Comparison of ENCODE assay signal across 9 cellular contexts in the genomic region with DNA sequence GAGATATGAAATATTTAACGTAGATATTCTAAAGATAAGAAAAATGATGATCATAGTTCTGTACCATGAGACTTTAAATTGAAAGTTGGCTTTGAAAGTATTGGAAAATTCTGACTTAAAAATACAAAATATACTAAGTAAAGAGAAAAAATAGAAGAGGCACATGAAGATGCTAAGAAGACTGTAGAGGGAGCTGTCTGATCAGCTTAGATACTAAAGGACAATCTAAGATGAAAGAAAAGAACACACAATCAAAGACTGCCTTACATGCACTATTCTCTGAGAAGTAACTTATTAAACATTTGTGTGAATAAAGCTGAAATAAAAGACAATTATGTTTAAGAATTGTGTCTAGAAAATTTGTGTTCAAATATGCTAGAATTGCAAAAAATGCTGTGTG. TPM values are rescaled to one million over a fixed set of nuclear protein-coding genes. Genes with fewer than 3 reads are reported as not detected.
DNase-seq lines count a peak whose midpoint lies in the region; ATAC-seq and TF ChIP-seq lines count a peak whose summit lies in the region.
"Had no signal": no experiment of that assay in that cellular context is flagged by ENCODE, and none has a peak within 500 bp of the region (broad histone marks: within the 10 kb centered on the region; RNA-seq: fewer than 3 reads in every experiment).

No MANE protein-coding gene starts in this region.

- H2BK12ac ChIP-seq in mesenchymal stem cell (ENCODE audit: low read length in 2 of 2): no peak overlapping the region

- WGBS in mesenchymal stem cell: no CpG with 5 or more reads among the region's 1 CpG

- H4K91ac ChIP-seq in mesenchymal stem cell (ENCODE audit: low read length): no peak overlapping the region

- no peak overlapping the region for H2AFZ ChIP-seq in mesenchymal stem cell (ENCODE audit: low read depth, low read length)

- H2BK15ac ChIP-seq in mesenchymal stem cell (ENCODE audit: low read depth, poor library complexity, severe bottlenecking): no peak overlapping the region

- H2BK120ac ChIP-seq in mesenchymal stem cell (ENCODE audit: low read depth, low read length): no peak overlapping the region

- in situ Hi-C loops in brain microvascular endothelial cell (cut with HindIII; ENCODE audit: low pct_ligation_motif_present, low sequenced_read_pairs): no loop called here

- H3K14ac ChIP-seq in mesenchymal stem cell (ENCODE audit: low read length in 2 of 2): no peak overlapping the region

- H3K27me3 Mint-ChIP-seq in immature natural killer cell (ENCODE audit: low read depth in 3 of 3): peaks cover 0 to 1% (median 0%) of the 10 kb centered on the region in 3 donors

- no peaks in the 10 kb centered on the region for H3K4me1 Mint-ChIP-seq in immature natural killer cell
- H3K4me1 Mint-ChIP-seq: activated CD4-positive, alpha-beta T cell treated with anti-CD3 and anti-CD28 coated beads, Interleukin-2, amount 10 ng/mL, durations not matched to agents 7 days and 5 days had no signal

- ATAC-seq in omental fat pad (ENCODE audit: low FRiP score) (no peak), GM18867 (IDR thresholded peaks at IDR 0.05; ENCODE audit: unreplicated experiment) (no peak), GM19452 (IDR thresholded peaks at IDR 0.05; ENCODE audit: unreplicated experiment) (no peak)

- no peak overlapping the region for H4K8ac ChIP-seq in mesenchymal stem cell (ENCODE audit: low read length)

- H3K27me3 ChIP-seq in brain microvascular endothelial cell (replicated peaks) (no peaks in the 10 kb centered on the region), mesenchymal stem cell (ENCODE audit: control insufficient read depth in 1 of 2, insufficient read depth in 1 of 2, low read length in 2 of 2) (no peaks in the 10 kb centered on the region)

- H3K4me3 ChIP-seq in brain microvascular endothelial cell (ENCODE audit: low read depth, low read length): no peak overlapping the region
- no peak overlapping the region for H3K4me3 ChIP-seq in mesenchymal stem cell (ENCODE audit: insufficient read depth in 1 of 2, low read depth in 1 of 2, low read length in 2 of 2)

- H3K9me3 ChIP-seq in mesenchymal stem cell (ENCODE audit: control insufficient read depth, low read length): no peaks in the 10 kb centered on the region

- H3K36me3 ChIP-seq in brain microvascular endothelial cell (replicated peaks) (no peaks in the 10 kb centered on the region), mesenchymal stem cell (ENCODE audit: control insufficient read depth in 1 of 2, insufficient read depth in 2 of 2, low read depth in 1 of 2, low read length in 2 of 2) (no peaks in the 10 kb centered on the region)

- H3K4me2 ChIP-seq in mesenchymal stem cell (ENCODE audit: low read length, poor library complexity, severe bottlenecking): no peak overlapping the region

- peak overlapping the region; percentile 44 for H2BK5ac ChIP-seq in mesenchymal stem cell (ENCODE audit: low read depth, low read length, poor library complexity, severe bottlenecking)

- TF ChIP-seq CTCF in brain microvascular endothelial cell (IDR thresholded peaks at IDR 0.05; ENCODE audit: low read depth, low read length, missing control alignments): peak; percentile 26
- TF ChIP-seq CTCF in omental fat pad (IDR thresholded peaks at IDR 0.05): no peak

- DNase-seq in DMS53 (lab: John Stamatoyannopoulos, UW) (peak; percentile 68), M059J (ENCODE audit: low read depth) (peak; percentile 32), brain microvascular endothelial cell (no peak), mesenchymal stem cell (peak; percentile 13), omental fat pad (ENCODE audit: low spot score) (no peak), immature natural killer cell (no peak)
- DNase-seq: activated CD4-positive, alpha-beta T cell treated with anti-CD3 and anti-CD28 coated beads, Interleukin-2, amount 10 ng/mL, durations not matched to agents 7 days and 5 days had no signal

- no peak overlapping the region for H3K27ac Mint-ChIP-seq in immature natural killer cell
- H3K27ac Mint-ChIP-seq: activated CD4-positive, alpha-beta T cell treated with anti-CD3 and anti-CD28 coated beads, Interleukin-2, amount 10 ng/mL, durations not matched to agents 7 days and 5 days had no signal

- H3K4ac ChIP-seq in mesenchymal stem cell (ENCODE audit: low read depth in 1 of 2, low read length in 2 of 2): no peak overlapping the region

- no peaks in the 10 kb centered on the region for H3K79me1 ChIP-seq in mesenchymal stem cell (replicated peaks; ENCODE audit: low read length, poor library complexity, severe bottlenecking)

- H3K23ac ChIP-seq in mesenchymal stem cell (ENCODE audit: low read length in 2 of 2): no peak overlapping the region

- H3K27ac ChIP-seq in brain microvascular endothelial cell (no peak overlapping the region), mesenchymal stem cell (ENCODE audit: low read length, poor library complexity, severe bottlenecking) (no peak overlapping the region)

- H2AK5ac ChIP-seq in mesenchymal stem cell (ENCODE audit: low read length, severe bottlenecking): no peak overlapping the region

- no peaks in the 10 kb centered on the region for H3K4me1 ChIP-seq in mesenchymal stem cell (ENCODE audit: control insufficient read depth, insufficient read depth, low read depth, low read length)

- no peaks in the 10 kb centered on the region for H3K36me3 Mint-ChIP-seq in immature natural killer cell

- peaks cover 0 to 9% (median 2%) of the 10 kb centered on the region in 6 donors for H3K9me3 Mint-ChIP-seq in immature natural killer cell

- no peak overlapping the region for H3K9ac ChIP-seq in mesenchymal stem cell (ENCODE audit: low read length)

- H3K18ac ChIP-seq in mesenchymal stem cell (ENCODE audit: low read depth in 1 of 2, low read length in 2 of 2): no peak overlapping the region

- H3K4me3 Mint-ChIP-seq in immature natural killer cell: no peak overlapping the region
- H3K4me3 Mint-ChIP-seq: activated CD4-positive, alpha-beta T cell treated with anti-CD3 and anti-CD28 coated beads, Interleukin-2, amount 10 ng/mL, durations not matched to agents 7 days and 5 days had no signal

RNA-seq across cellular contexts. Expression of a gene that starts 55.1 kb away (rescaled TPM):
- not detected in 2 replicates for total RNA-seq in M059J (2014; rRNA removed; shearing (Covaris generic))
- polyA plus RNA-seq in mesenchymal stem cell (2013, experiment 1 of 2): not detected
- polyA plus RNA-seq in mesenchymal stem cell (2013, experiment 2 of 2): not detected
- total RNA-seq in omental fat pad: not detected
- not detected for polyA plus RNA-seq in immature natural killer cell
- total RNA-seq: activated CD4-positive, alpha-beta T cell treated with anti-CD3 and anti-CD28 coated beads, Interleukin-2, amount 10 ng/mL, durations not matched to agents 7 days and 5 days had no signal

Comparison
In these comparisons a context has a peak if more than half of its experiments do, and no peak if none do; other contexts are left out.
1. DNase-seq: peak in DMS53 (single experiment), M059J (single experiment) and mesenchymal stem cell (single experiment); none in brain microvascular endothelial cell (single experiment), omental fat pad (single experiment) and immature natural killer cell (0 of 3).